Comparison of ENCODE assay signal across 8 cellular contexts in genomic region chr22:38412435-38413084, GRCh38. TPM values are rescaled to one million over a fixed set of nuclear protein-coding genes. Genes with fewer than 3 reads are reported as not detected.
A peak's percentile ranks its signal among the peaks of the same experiment; 100 is the strongest.
DNase-seq lines count a peak whose midpoint lies in the region; ATAC-seq, FAIRE-seq and TF ChIP-seq lines count a peak whose summit lies in the region.

No MANE protein-coding gene starts in this region.

- peak; percentile 64 for TF ChIP-seq CTCF in DND-41 (IDR thresholded peaks at IDR 0.05; ENCODE audit: borderline replicate concordance, extremely low read depth, low read length, poor library complexity, severe bottlenecking)
- TF ChIP-seq CTCF in Peyer's patch (IDR thresholded peaks at IDR 0.05), result peak; percentile 22 to 74 (median 71)
- TF ChIP-seq CTCF in GM12878 (IDR thresholded peaks at IDR 0.05 in 2 of 3, conservative IDR thresholded peaks at IDR 0.05 in 1 of 3; ENCODE audit: control insufficient read depth in 2 of 3, extremely low read depth in 1 of 3, insufficient read depth in 1 of 3, low read depth in 3 of 3, low read length in 3 of 3), result peak; percentile 43 to 78 (median 72); a peak in 5 of 6 replicates
- peak; percentile 55 to 78 (median 63) for TF ChIP-seq CTCF in keratinocyte (optimal IDR thresholded peaks at IDR 0.05 in 1 of 3, IDR thresholded peaks at IDR 0.05 in 1 of 3, conservative IDR thresholded peaks at IDR 0.05 in 1 of 3; ENCODE audit: extremely low read depth in 1 of 3, insufficient read depth in 2 of 3, low read length in 3 of 3)

- in situ Hi-C loops in GM12878 (cut with MboI), result no loop called here

- H4K20me1 ChIP-seq in DND-41 (ENCODE audit: insufficient read depth, low read length), result no peaks in the 10 kb centered on the region
- no peaks in the 10 kb centered on the region for H4K20me1 ChIP-seq in GM12878 (ENCODE audit: control insufficient read depth, insufficient read depth)
- H4K20me1 ChIP-seq in keratinocyte (ENCODE audit: control insufficient read depth, extremely low read depth, insufficient read depth, low read length), result no peaks in the 10 kb centered on the region

- ATAC-seq in DND-41 (ENCODE audit: insufficient read depth, low read depth), result no peak
- ATAC-seq in GM12878, result peak; percentile 63

- TF ChIP-seq EP300 in GM12878 (IDR thresholded peaks at IDR 0.05; ENCODE audit: borderline replicate concordance in 1 of 2, control insufficient read depth in 1 of 2, low read depth in 2 of 2, low read length in 2 of 2), result no peak

- POLR2A ChIA-PET in GM12878 (lab: Charles Lee), result interaction anchor here (0.7 kb wide), 1 partner anchor 140 kb away, joined by 3 read pairs; no protein-coding TSS in a partner anchor

- SMC1A ChIA-PET in GM12878 (lab: Charles Lee; ENCODE audit: uncharacterized antibody, unreplicated experiment), result interaction anchor here (1.2 to 1.5 kb wide), 2 partner anchors 159 to 360 kb away, joined by 3 read pairs; no protein-coding TSS in a partner anchor

- intact Hi-C loops in GM12878 (cut with micrococcal nuclease; ENCODE audit: unreplicated experiment), result no loop called here

- BruUV-seq in GM12878 (replicated peaks; lab: Mats Ljungman, UMichigan), result no TSS peak

- no peak overlapping the region for H2AFZ ChIP-seq in DND-41 (ENCODE audit: low read depth, low read length)
- no peak overlapping the region for H2AFZ ChIP-seq in GM12878 (ENCODE audit: control insufficient read depth, low read depth, low read length)
- H2AFZ ChIP-seq in keratinocyte (ENCODE audit: control insufficient read depth, low read length), result peak overlapping the region; percentile 26

- DNase-seq in DND-41, result no peak
- DNase-seq in Peyer's patch, result peak in 1 of 3 donors; percentile 57
- no peak for DNase-seq in GM12878 (ENCODE audit: low read depth, low spot score)
- no peak for DNase-seq in keratinocyte (ENCODE audit: low read depth, low spot score)
- DNase-seq in stimulated activated CD8-positive, alpha-beta memory T cell treated with anti-CD3 and anti-CD28 coated beads, Interleukin-4, amount 100 ng/mL, for 48 hours, result peak; percentile 77
- DNase-seq in middle frontal gyrus (ENCODE audit: extremely low spot score, low spot score), result no peak
- no peak for DNase-seq in NCI-H2029 treated with DMSO at 0.1 percent for 48 hours (lab: John Stamatoyannopoulos, UW)
- no peak for DNase-seq in NCI-H1105 (lab: John Stamatoyannopoulos, UW)

- FAIRE-seq in GM12878 (lab: Jason Lieb, UNC) (no peak), keratinocyte (lab: Jason Lieb, UNC) (no peak)

- H3K36me3 ChIP-seq in DND-41 (ENCODE audit: insufficient read depth, low read length) (no peaks in the 10 kb centered on the region), Peyer's patch (no peaks in the 10 kb centered on the region), GM12878 (ENCODE audit: control insufficient read depth in 2 of 2, insufficient read depth in 2 of 2, low read length in 1 of 2) (no peaks in the 10 kb centered on the region), keratinocyte (ENCODE audit: control insufficient read depth in 2 of 2, extremely low read depth in 1 of 2, insufficient read depth in 2 of 2, low read length in 2 of 2) (no peaks in the 10 kb centered on the region)

- TF ChIP-seq RAD21 in GM12878 (IDR thresholded peaks at IDR 0.05; ENCODE audit: insufficient read depth, low read depth, low read length), result peak; percentile 43; the same call in 1 of the 2 replicates

- H3K4me2 ChIP-seq in DND-41 (ENCODE audit: insufficient read depth, low read length) (no peak overlapping the region), GM12878 (ENCODE audit: control insufficient read depth, insufficient read depth) (no peak overlapping the region), keratinocyte (ENCODE audit: control insufficient read depth, extremely low read depth, insufficient read depth, low read depth, low read length) (peak overlapping the region; percentile 56)

- dilution Hi-C loops in keratinocyte (cut with MboI; ENCODE audit: extremely low pct_ligation_motif_present, low sequenced_read_pairs), result no loop called here

- WGBS in GM12878 (ENCODE audit: insufficient coverage, insufficient replicate concordance, low lambda C conversion rate, missing lambda C conversion rate), result 26% methylated on average over 43 of the region's 45 CpGs

- H3K79me2 ChIP-seq in DND-41 (ENCODE audit: insufficient read depth, low read length), result no peaks in the 10 kb centered on the region
- no peaks in the 10 kb centered on the region for H3K79me2 ChIP-seq in GM12878 (ENCODE audit: control insufficient read depth, insufficient read depth, low read length)
- no peaks in the 10 kb centered on the region for H3K79me2 ChIP-seq in keratinocyte (ENCODE audit: control insufficient read depth, insufficient read depth, low read length)

- no peak overlapping the region for H3K9ac ChIP-seq in DND-41 (ENCODE audit: low read depth, low read length)
- H3K9ac ChIP-seq in GM12878 (ENCODE audit: control insufficient read depth, insufficient read depth, low read length), result no peak overlapping the region
- no peak overlapping the region for H3K9ac ChIP-seq in keratinocyte (ENCODE audit: control insufficient read depth, extremely low read depth, insufficient read depth, low read length)

- H3K27me3 ChIP-seq in DND-41 (ENCODE audit: insufficient read depth, low read length, poor library complexity) (no peaks in the 10 kb centered on the region), Peyer's patch (no peaks in the 10 kb centered on the region), GM12878 (replicated peaks in 1 of 2; ENCODE audit: control insufficient read depth in 2 of 2, insufficient read depth in 2 of 2, low read length in 1 of 2) (no peaks in the 10 kb centered on the region; a peak in 2 of 4 replicates), keratinocyte (ENCODE audit: control insufficient read depth, extremely low read depth, insufficient read depth, low read length) (peaks cover 5% of the 10 kb centered on the region)

- H3K9me3 ChIP-seq in DND-41 (ENCODE audit: insufficient read depth, low read length, severe bottlenecking), result no peaks in the 10 kb centered on the region
- H3K9me3 ChIP-seq in Peyer's patch, result no peaks in the 10 kb centered on the region
- no peaks in the 10 kb centered on the region; the same call in 2 of the 3 replicates for H3K9me3 ChIP-seq in GM12878 (replicated peaks; ENCODE audit: control insufficient read depth, insufficient read depth, low read length)
- no peaks in the 10 kb centered on the region for H3K9me3 ChIP-seq in keratinocyte (ENCODE audit: control insufficient read depth, low read depth, low read length)

- H3K4me1 ChIP-seq in DND-41 (ENCODE audit: insufficient read depth, low read length) (no peaks in the 10 kb centered on the region), Peyer's patch (peaks cover 0 to 14% (median 5%) of the 10 kb centered on the region in 4 donors), GM12878 (ENCODE audit: control insufficient read depth, insufficient read depth, low read length) (no peaks in the 10 kb centered on the region; the same call in 1 of the 2 replicates), keratinocyte (ENCODE audit: control insufficient read depth, extremely low read depth, insufficient read depth, low read length) (peaks cover 3% of the 10 kb centered on the region)

- CTCF ChIA-PET in GM12878 (lab: Yijun Ruan, JAX), result interaction anchor here (0.6 to 1.0 kb wide), 2 partner anchors 15 to 84 kb away, joined by 3 to 5 read pairs; no protein-coding TSS in a partner anchor

- H3K27ac ChIP-seq in DND-41 (ENCODE audit: low read length), result no peak overlapping the region
- no peak overlapping the region for H3K27ac ChIP-seq in Peyer's patch
- H3K27ac ChIP-seq in GM12878 (ENCODE audit: control insufficient read depth, insufficient read depth), result no peak overlapping the region
- H3K27ac ChIP-seq in keratinocyte (ENCODE audit: control insufficient read depth, insufficient read depth, low read length), result no peak overlapping the region

- H3K4me3 ChIP-seq in DND-41 (ENCODE audit: low read depth in 1 of 2, low read length in 2 of 2) (no peak overlapping the region), Peyer's patch (peak overlapping the region in 3 of 4 donors; percentile 30 to 44 (median 41)), GM12878 (no peak overlapping the region), keratinocyte (ENCODE audit: control insufficient read depth in 2 of 3, extremely low read depth in 1 of 3, insufficient read depth in 2 of 3, low read depth in 1 of 3, low read length in 3 of 3) (no peak overlapping the region)

- TF ChIP-seq POLR2A in Peyer's patch (IDR thresholded peaks at IDR 0.05) (no peak), GM12878 (IDR thresholded peaks at IDR 0.05; ENCODE audit: low read depth, low read length) (no peak)

- H3K9me1 ChIP-seq in keratinocyte (ENCODE audit: control insufficient read depth, extremely low read depth, insufficient read depth, low read length), result no peaks in the 10 kb centered on the region

- RAD21 ChIA-PET in GM12878 (lab: Charles Lee; ENCODE audit: unreplicated experiment), result no interaction called here

RNA-seq across cellular contexts. Expression of gene KCNJ4, which starts 42.4 kb away (rescaled TPM):
- not detected for total RNA-seq in Peyer's patch
- total RNA-seq in GM12878 (2013; cell fraction: nucleolus; rRNA removed), result not detected in 2 replicates
- not detected in 2 replicates for total RNA-seq in GM12878 (2014; rRNA removed)
- not detected in 2 replicates for total RNA-seq in GM12878 (2014; rRNA removed; fragmentation: Illumina TruSeq; extraction: Trizol)
- not detected in 2 replicates for total RNA-seq in GM12878 (2021)
- polyA plus RNA-seq in GM12878 (2011; ENCODE audit: low read depth), result 0.12 TPM
- not detected in 2 replicates for polyA plus RNA-seq in GM12878 (2011; rRNA removed)
- polyA plus RNA-seq in GM12878 (2011; cell fraction: cytosol; rRNA removed), result not detected in 2 replicates
- polyA plus RNA-seq in GM12878 (2011; cell fraction: nucleus; rRNA removed), result not detected in 2 replicates
- polyA plus RNA-seq in GM12878 (2012), result 0.07 and 0.13 TPM in 2 replicates
- not detected in 2 replicates for polyA plus RNA-seq in GM12878 (2014; fragmentation: Illumina TruSeq; extraction: Trizol)
- not detected for polyA plus RNA-seq in GM12878 (2014; fragmentation: Nextera tagmentation; extraction: Ambion mirVana)
- polyA plus RNA-seq in GM12878 (2014; rRNA removed), result not detected in 2 replicates
- polyA plus RNA-seq in GM12878 (2016; fragmentation: Nextera tagmentation; extraction: Ambion mirVana), result not detected
- not detected in 2 replicates for polyA minus RNA-seq in GM12878 (2011; rRNA and poly(A)+ RNA removed)
- polyA minus RNA-seq in GM12878 (2011; cell fraction: cytosol; rRNA and poly(A)+ RNA removed), result not detected in 2 replicates
- polyA minus RNA-seq in GM12878 (2011; cell fraction: nucleus; rRNA and poly(A)+ RNA removed), result not detected in 2 replicates
- polyA plus RNA-seq in keratinocyte, result not detected in 3 replicates
- polyA plus RNA-seq in keratinocyte (2011; ENCODE audit: low read depth), result not detected
- 0.08 TPM in 1 of 2 replicates, not detected in the other for polyA plus RNA-seq in keratinocyte (2011; cell fraction: cytosol; rRNA removed)
- 0.05 and 0.08 TPM in 2 replicates for polyA plus RNA-seq in keratinocyte (2011; cell fraction: nucleus; rRNA removed)
- polyA plus RNA-seq in keratinocyte (2012; ENCODE audit: low replicate concordance), result 0.10 TPM in 1 of 2 replicates, not detected in the other
- not detected in 3 replicates for polyA minus RNA-seq in keratinocyte
- not detected for polyA minus RNA-seq in keratinocyte (2011; cell fraction: cytosol; rRNA and poly(A)+ RNA removed)
- not detected in 2 replicates for polyA minus RNA-seq in keratinocyte (2011; cell fraction: nucleus; rRNA and poly(A)+ RNA removed)

RNA-seq across cellular contexts. Expression of gene KDELR3, which starts 55.3 kb away (rescaled TPM):
- total RNA-seq in Peyer's patch (10 to 100 TPM in 3 of 4 donors, 1 to 10 TPM in 1; 2.5 to 20.0 (median 16.6) TPM), GM12878 (2014; rRNA removed) (0.45 TPM in 1 of 2 replicates, not detected in the other), GM12878 (2014; rRNA removed; fragmentation: Illumina TruSeq; extraction: Trizol) (0.18 TPM in 1 of 2 replicates, not detected in the other), GM12878 (2021) (0.18 and 0.19 TPM in 2 replicates)
- 0.50 and 0.61 TPM in 2 replicates for total RNA-seq in GM12878 (2013; cell fraction: nucleolus; rRNA removed)
- polyA plus RNA-seq in GM12878 (2011; ENCODE audit: low read depth), result 2.3 TPM
- polyA plus RNA-seq in GM12878 (2011; rRNA removed) (0.98 and 1.4 TPM in 2 replicates), GM12878 (2014; fragmentation: Illumina TruSeq; extraction: Trizol) (0.25 and 0.43 TPM in 2 replicates), GM12878 (2014; fragmentation: Nextera tagmentation; extraction: Ambion mirVana) (under 1 TPM; 0.24 TPM), GM12878 (2014; rRNA removed) (0.15 and 0.36 TPM in 2 replicates), GM12878 (2016; fragmentation: Nextera tagmentation; extraction: Ambion mirVana) (under 1 TPM; 0.32 to 0.36 TPM), keratinocyte (8.3 to 11.9 TPM (median 10.1 TPM) in 3 replicates)
- polyA plus RNA-seq in GM12878 (2011; cell fraction: cytosol; rRNA removed), result 0.90 and 1.1 TPM in 2 replicates
- polyA plus RNA-seq in GM12878 (2011; cell fraction: nucleus; rRNA removed), result 0.24 and 0.34 TPM in 2 replicates
- polyA plus RNA-seq in GM12878 (2012), result 1.8 and 2.4 TPM in 2 replicates
- polyA minus RNA-seq in GM12878 (2011; rRNA and poly(A)+ RNA removed), result 0.62 and 1.1 TPM in 2 replicates
- not detected in 2 replicates for polyA minus RNA-seq in GM12878 (2011; cell fraction: cytosol; rRNA and poly(A)+ RNA removed)
- polyA minus RNA-seq in GM12878 (2011; cell fraction: nucleus; rRNA and poly(A)+ RNA removed), result not detected in 2 replicates
- not detected for polyA plus RNA-seq in keratinocyte (2011; ENCODE audit: low read depth)
- 10.5 and 14.4 TPM in 2 replicates for polyA plus RNA-seq in keratinocyte (2011; cell fraction: cytosol; rRNA removed)
- polyA plus RNA-seq in keratinocyte (2011; cell fraction: nucleus; rRNA removed), result 6.5 and 8.1 TPM in 2 replicates
- 1.5 and 9.2 TPM in 2 replicates for polyA plus RNA-seq in keratinocyte (2012; ENCODE audit: low replicate concordance)
- polyA minus RNA-seq in keratinocyte, result 4.6 to 10.5 TPM (median 8.1 TPM) in 3 replicates
- 3.3 TPM for polyA minus RNA-seq in keratinocyte (2011; cell fraction: cytosol; rRNA and poly(A)+ RNA removed)
- 2.6 and 3.5 TPM in 2 replicates for polyA minus RNA-seq in keratinocyte (2011; cell fraction: nucleus; rRNA and poly(A)+ RNA removed)

Comparison
In these comparisons a context has a peak if more than half of its experiments do, and no peak if none do; other contexts are left out.
1. H3K4me3 ChIP-seq: peak in Peyer's patch (3 of 4); none in DND-41 (0 of 2), GM12878 (single experiment) and keratinocyte (0 of 3).
2. Peak in every context shown above with its lines, with median percentiles within 50 percentile points of each other: CTCF ChIP-seq.